ENCODE assay signal across 25 cellular contexts in genomic region chr11:78958444-78958843, GRCh38.
"Had no signal": no experiment of that assay in that cellular context is flagged by ENCODE, and none has a peak within 500 bp of the region (broad histone marks: within the 10 kb centered on the region; RNA-seq: fewer than 3 reads in every experiment).

No MANE protein-coding gene starts in this region.

- H3K27ac Mint-ChIP-seq: activated CD4-positive, alpha-beta T cell treated with anti-CD3 and anti-CD28 coated beads, Interleukin-2, amount 10 ng/mL, durations not matched to agents 24 days and 14 days; activated CD8-positive, alpha-beta memory T cell treated with anti-CD3 and anti-CD28 coated beads, Interleukin-2, amount 10 ng/mL, durations not matched to agents 7 days and 5 days; activated naive CD4-positive, alpha-beta T cell treated with anti-CD3 and anti-CD28 coated beads, Interleukin-2, amount 10 ng/mL, durations not matched to agents 7 days and 5 days; activated naive CD8-positive, alpha-beta T cell treated with anti-CD3 and anti-CD28 coated beads for 36 hours; activated T-helper 2 cell treated with anti-CD3 and anti-CD28 coated beads, Interferon-gamma antibody, Interleukin-2, Interleukin-4, amounts not matched to agents 10 μg/mL and 5 μg/mL and 100 μg/mL, durations not matched to agents 14 hours and 24 hours and 36 hours; IgD-negative memory B cell; T-helper 1 cell treated with Interleukin-12 subunit alpha and Interleukin-12 subunit beta and Interleukin-4 antibody, amounts not matched to agents 30 μg/mL and 1 μg/mL, for 36 hours; WTC11 had no signal

- H3K36me3 ChIP-seq: brain microvascular endothelial cell, SJCRH30 had no signal

- H3K4me1 Mint-ChIP-seq: activated CD4-positive, alpha-beta T cell treated with anti-CD3 and anti-CD28 coated beads, Interleukin-2, amount 10 ng/mL, durations not matched to agents 24 days and 14 days; activated CD8-positive, alpha-beta memory T cell treated with anti-CD3 and anti-CD28 coated beads, Interleukin-2, amount 10 ng/mL, durations not matched to agents 7 days and 5 days; activated naive CD4-positive, alpha-beta T cell treated with anti-CD3 and anti-CD28 coated beads, Interleukin-2, amount 10 ng/mL, durations not matched to agents 7 days and 5 days had no signal

- H3K4me3 ChIP-seq: SJCRH30 had no signal

- H3K36me3 Mint-ChIP-seq: activated CD8-positive, alpha-beta memory T cell treated with anti-CD3 and anti-CD28 coated beads, Interleukin-2, amount 10 ng/mL, durations not matched to agents 7 days and 5 days; activated naive CD4-positive, alpha-beta T cell treated with anti-CD3 and anti-CD28 coated beads, Interleukin-2, amount 10 ng/mL, durations not matched to agents 7 days and 5 days; activated naive CD8-positive, alpha-beta T cell treated with anti-CD3 and anti-CD28 coated beads for 36 hours; IgD-negative memory B cell; WTC11 had no signal

- DNase-seq: activated CD4-positive, alpha-beta T cell treated with anti-CD3 and anti-CD28 coated beads for 1 hour; activated CD4-positive, alpha-beta T cell treated with anti-CD3 and anti-CD28 coated beads, Interleukin-2, amount 10 ng/mL, durations not matched to agents 24 days and 14 days; activated CD4-positive, alpha-beta T cell treated with anti-CD3 and anti-CD28 coated beads, Interleukin-2, amount 50 U/mL, for 48 hours; activated CD8-positive, alpha-beta memory T cell treated with anti-CD3 and anti-CD28 coated beads, Interleukin-2, amount 10 ng/mL, durations not matched to agents 7 days and 5 days; activated gamma-delta T cell treated with Interleukin-2 at 50 U/mL for 16 hours; activated naive CD4-positive, alpha-beta T cell treated with anti-CD3 and anti-CD28 coated beads, Interleukin-2, amount 10 ng/mL, durations not matched to agents 7 days and 5 days; activated naive CD8-positive, alpha-beta T cell treated with anti-CD3 and anti-CD28 coated beads for 36 hours; activated T-cell treated with anti-CD3 and anti-CD28 coated beads, Interleukin-2, amount 50 U/mL, for 48 hours; brain microvascular endothelial cell; KG1; NCI-H1048; NCI-H1930; NCI-H2171; NCI-H2227 treated with DMSO at 0.1 percent for 48 hours; NCI-H446 treated with DMSO at 0.1 percent for 48 hours; NCI-H524 treated with DMSO at 0.1 percent for 48 hours; NCI-H748 treated with DMSO at 0.1 percent for 48 hours; Right ventricle myocardium superior; RPMI8226; SJCRH30 had no signal

- H3K9me3 ChIP-seq: SJCRH30 had no signal

- H3K27ac ChIP-seq: brain microvascular endothelial cell, SJCRH30 had no signal

- H3K27me3 ChIP-seq: brain microvascular endothelial cell, SJCRH30 had no signal

- H3K9me3 Mint-ChIP-seq: activated CD4-positive, alpha-beta T cell treated with anti-CD3 and anti-CD28 coated beads, Interleukin-2, amount 10 ng/mL, durations not matched to agents 24 days and 14 days; activated naive CD4-positive, alpha-beta T cell treated with anti-CD3 and anti-CD28 coated beads, Interleukin-2, amount 10 ng/mL, durations not matched to agents 7 days and 5 days; activated naive CD8-positive, alpha-beta T cell treated with anti-CD3 and anti-CD28 coated beads for 36 hours; activated T-helper 2 cell treated with anti-CD3 and anti-CD28 coated beads, Interferon-gamma antibody, Interleukin-2, Interleukin-4, amounts not matched to agents 10 μg/mL and 5 μg/mL and 100 μg/mL, durations not matched to agents 14 hours and 24 hours and 36 hours; IgD-negative memory B cell; T-helper 1 cell treated with Interleukin-12 subunit alpha and Interleukin-12 subunit beta and Interleukin-4 antibody, amounts not matched to agents 30 μg/mL and 1 μg/mL, for 36 hours; WTC11 had no signal

- H3K4me3 Mint-ChIP-seq: activated CD4-positive, alpha-beta T cell treated with anti-CD3 and anti-CD28 coated beads, Interleukin-2, amount 10 ng/mL, durations not matched to agents 24 days and 14 days; activated CD8-positive, alpha-beta memory T cell treated with anti-CD3 and anti-CD28 coated beads, Interleukin-2, amount 10 ng/mL, durations not matched to agents 7 days and 5 days; activated naive CD4-positive, alpha-beta T cell treated with anti-CD3 and anti-CD28 coated beads, Interleukin-2, amount 10 ng/mL, durations not matched to agents 7 days and 5 days; activated naive CD8-positive, alpha-beta T cell treated with anti-CD3 and anti-CD28 coated beads for 36 hours; IgD-negative memory B cell; T-helper 1 cell treated with Interleukin-12 subunit alpha and Interleukin-12 subunit beta and Interleukin-4 antibody, amounts not matched to agents 30 μg/mL and 1 μg/mL, for 36 hours; WTC11 had no signal

- H3K4me1 ChIP-seq: SJCRH30 had no signal

- ATAC-seq: activated CD8-positive, alpha-beta memory T cell treated with anti-CD3 and anti-CD28 coated beads, Interleukin-2, amount 10 ng/mL, durations not matched to agents 7 days and 5 days; Panc1; WTC11 had no signal
